In genomic region chr1:243407284-243408018, GRCh38 we compare ENCODE assay signal across 14 cellular contexts.
DNase-seq lines count a peak whose midpoint lies in the region; ATAC-seq and TF ChIP-seq lines count a peak whose summit lies in the region.
"Had no signal": no experiment of that assay in that cellular context is flagged by ENCODE, and none has a peak within 500 bp of the region (broad histone marks: within the 10 kb centered on the region; RNA-seq: fewer than 3 reads in every experiment).

No MANE protein-coding gene starts in this region.

- no peak for TF ChIP-seq CTCF in NB4 (IDR thresholded peaks at IDR 0.05; ENCODE audit: low read depth, low read length)

- DNase-seq in activated T-cell treated with anti-CD3 and anti-CD28 coated beads, Interleukin-2, amount 50 U/mL, for 4 hours, result no peak
- no peak for DNase-seq in activated T-cell treated with anti-CD3 and anti-CD28 coated beads, Interleukin-2, amount 50 U/mL, for 48 hours
- peak; percentile 3 for DNase-seq in NB4 (ENCODE audit: low read depth)
- DNase-seq in dermis blood vessel endothelial cell, result peak; percentile 62
- peak; percentile 29 for DNase-seq in skeletal muscle cell (ENCODE audit: low read depth)
- no peak for DNase-seq in activated CD4-positive, CD25-positive, alpha-beta regulatory T cell (lab: John Stamatoyannopoulos, UW)
- no peak for DNase-seq in aorta
- DNase-seq: NCI-H146; NK-92 treated with Interleukin-12 subunit alpha and Interleukin-12 subunit beta, amount 100 ng/mL, for 24 hours; pancreas; substantia nigra; T-helper 2 cell had no signal

- H3K4me3 ChIP-seq in NB4 (ENCODE audit: low read depth, low read length) (no peak overlapping the region), skeletal muscle cell (ENCODE audit: low read depth, low read length) (no peak overlapping the region), aorta (ENCODE audit: low read length in 2 of 2) (no peak overlapping the region)
- H3K4me3 ChIP-seq: pancreas had no signal

- H3K4me1 Mint-ChIP-seq in activated T-cell treated with anti-CD3 and anti-CD28 coated beads, Interleukin-2, amount 50 U/mL, for 4 hours (ENCODE audit: low read depth), result peaks cover 7% of the 10 kb centered on the region
- H3K4me1 Mint-ChIP-seq: B cell had no signal

- no peaks in the 10 kb centered on the region for H3K9me3 Mint-ChIP-seq in activated T-cell treated with anti-CD3 and anti-CD28 coated beads, Interleukin-2, amount 50 U/mL, for 4 hours

- TF ChIP-seq POLR2A in NB4 (IDR thresholded peaks at IDR 0.05; ENCODE audit: extremely low read depth, insufficient read length), result no peak

- no peak overlapping the region for H3K27ac ChIP-seq in aorta (ENCODE audit: low read depth in 1 of 2, low read length in 2 of 2)
- H3K27ac ChIP-seq: pancreas had no signal

- peaks cover 0 to 5% of the 10 kb centered on the region in 2 donors for H3K36me3 ChIP-seq in aorta (ENCODE audit: control insufficient read depth in 1 of 2, insufficient read depth in 2 of 2, low read length in 1 of 2)

- no peak overlapping the region for H3K4me3 Mint-ChIP-seq in activated T-cell treated with anti-CD3 and anti-CD28 coated beads, Interleukin-2, amount 50 U/mL, for 4 hours
- H3K4me3 Mint-ChIP-seq: B cell had no signal

- H3K4me1 ChIP-seq in aorta (ENCODE audit: control insufficient read depth in 1 of 2, insufficient read depth in 2 of 2, low read length in 2 of 2), result peaks cover 0 to 2% of the 10 kb centered on the region in 2 donors
- H3K4me1 ChIP-seq: pancreas had no signal

- no peaks in the 10 kb centered on the region for H3K27me3 ChIP-seq in aorta (ENCODE audit: control insufficient read depth in 1 of 2, insufficient read depth in 2 of 2, low read length in 1 of 2)
- H3K27me3 ChIP-seq: pancreas had no signal

- intact Hi-C loops in aorta (cut with DNase I), result no loop called here

- ATAC-seq in activated T-cell treated with anti-CD3 and anti-CD28 coated beads, Interleukin-2, amount 50 U/mL, for 4 hours, result peak; percentile 34 to 52
- ATAC-seq in aorta (ENCODE audit: low FRiP score), result no peak
- no peak for ATAC-seq in GM19324 (IDR thresholded peaks at IDR 0.05; ENCODE audit: low FRiP score, unreplicated experiment)
- ATAC-seq: pancreas had no signal

- 73 to 74% methylated on average over 3 of the region's 3 CpGs for WGBS in aorta, 2 donors

- no peaks in the 10 kb centered on the region for H3K9me3 ChIP-seq in aorta (ENCODE audit: control insufficient read depth, low read length)
- H3K9me3 ChIP-seq: pancreas had no signal

- H3K27me3 Mint-ChIP-seq in activated T-cell treated with anti-CD3 and anti-CD28 coated beads, Interleukin-2, amount 50 U/mL, for 4 hours (ENCODE audit: low read depth), result no peaks in the 10 kb centered on the region
- H3K27me3 Mint-ChIP-seq: B cell had no signal

- H3K36me3 Mint-ChIP-seq in activated T-cell treated with anti-CD3 and anti-CD28 coated beads, Interleukin-2, amount 50 U/mL, for 4 hours (ENCODE audit: insufficient read depth), result peaks cover 22% of the 10 kb centered on the region

Comparison
In these comparisons a context has a peak if more than half of its experiments do, and no peak if none do; other contexts are left out.
1. ATAC-seq: peak in activated T-cell treated with anti-CD3 and anti-CD28 coated beads, Interleukin-2, amount 50 U/mL, for 4 hours (2 of 2); none in aorta (single experiment) and GM19324 (single experiment).
2. DNase-seq: peak in NB4 (single experiment), dermis blood vessel endothelial cell (single experiment) and skeletal muscle cell (single experiment); none in activated T-cell treated with anti-CD3 and anti-CD28 coated beads, Interleukin-2, amount 50 U/mL, for 4 hours (single experiment), activated T-cell treated with anti-CD3 and anti-CD28 coated beads, Interleukin-2, amount 50 U/mL, for 48 hours (0 of 2), activated CD4-positive, CD25-positive, alpha-beta regulatory T cell (0 of 4) and aorta (0 of 2).